ENCODE assay signal across 27 cellular contexts in genomic region chr4:82484987-82485783, GRCh38. TPM values are rescaled to one million over a fixed set of nuclear protein-coding genes. Genes with fewer than 3 reads are reported as not detected.
A peak's percentile ranks its signal among the peaks of the same experiment; 100 is the strongest.
DNase-seq lines count a peak whose midpoint lies in the region; ATAC-seq, FAIRE-seq and TF ChIP-seq lines count a peak whose summit lies in the region.
"Had no signal": no experiment of that assay in that cellular context is flagged by ENCODE, and none has a peak within 500 bp of the region (broad histone marks: within the 10 kb centered on the region; RNA-seq: fewer than 3 reads in every experiment).

No MANE protein-coding gene starts in this region.

- TF ChIP-seq CTCF in bronchial epithelial cell (IDR thresholded peaks at IDR 0.05; ENCODE audit: insufficient read depth, low read length, severe bottlenecking) (no peak), heart left ventricle (IDR thresholded peaks at IDR 0.05) (no peak), nephron progenitor cell (IDR thresholded peaks at IDR 0.05) (no peak), thyroid gland (IDR thresholded peaks at IDR 0.05) (no peak)

- DNase-seq in DMS 273 (lab: John Stamatoyannopoulos, UW; ENCODE audit: unreplicated experiment), result peak; percentile 38
- DNase-seq in DMS 273 treated with DMSO at 0.1 percent for 48 hours (lab: John Stamatoyannopoulos, UW), result no peak
- no peak for DNase-seq in bronchial epithelial cell (ENCODE audit: low read depth)
- peak in 2 of 5 donors; percentile 32 to 57 for DNase-seq in heart left ventricle
- DNase-seq in nephron progenitor cell, result no peak
- no peak for DNase-seq in germinal center (ENCODE audit: low spot score)
- no peak for DNase-seq in OCI-M1 (lab: John Stamatoyannopoulos, UW)
- no peak for DNase-seq in thyroid gland
- DNase-seq: Caco-2; CD8-positive, alpha-beta T cell; DMS153; DND-41; GOT3; KBM-7; NCI-H1105 treated with DMSO at 0.1 percent for 48 hours; NCI-H146; NCI-H1930; NCI-H2107; NCI-H526 treated with DMSO at 0.1 percent for 48 hours; SIG-M5 had no signal

- H3K4me3 Mint-ChIP-seq in nephron progenitor cell, result no peak overlapping the region
- H3K4me3 Mint-ChIP-seq: B cell; CD8-positive, alpha-beta T cell had no signal

- FAIRE-seq in bronchial epithelial cell (lab: Jason Lieb, UNC), result peak; percentile 13

- peaks cover 36% of the 10 kb centered on the region for H3K36me3 Mint-ChIP-seq in nephron progenitor cell (ENCODE audit: low read depth)

- H3K27ac ChIP-seq in heart left ventricle, result no peak overlapping the region
- H3K27ac ChIP-seq in thyroid gland, result no peak overlapping the region
- H3K27ac ChIP-seq: 22Rv1, C4-2B, RWPE1, SK-N-MC had no signal

- peak overlapping the region; percentile 37 for H3K27ac Mint-ChIP-seq in nephron progenitor cell
- H3K27ac Mint-ChIP-seq: B cell; CD8-positive, alpha-beta T cell had no signal

- H3K36me3 ChIP-seq in bronchial epithelial cell (ENCODE audit: control insufficient read depth, insufficient read depth, low read length), result no peaks in the 10 kb centered on the region
- H3K36me3 ChIP-seq in heart left ventricle, result peaks cover 0 to 9% (median 0%) of the 10 kb centered on the region in 9 donors
- no peaks in the 10 kb centered on the region for H3K36me3 ChIP-seq in thyroid gland
- H3K36me3 ChIP-seq: HAP-1 had no signal

- H3K4me1 ChIP-seq in heart left ventricle (peaks cover 0 to 7% (median 1%) of the 10 kb centered on the region in 12 donors), thyroid gland (no peaks in the 10 kb centered on the region)
- H3K4me1 ChIP-seq: Caco-2, HAP-1 had no signal

- WGBS in heart left ventricle, 4 donors, result 62 to 74% (median 69%) methylated on average over 14 of the region's 14 CpGs
- WGBS in thyroid gland, 2 donors, result 72 to 79% methylated on average over 14 of the region's 14 CpGs

- TF ChIP-seq POLR2A in heart left ventricle (IDR thresholded peaks at IDR 0.05) (no peak), thyroid gland (IDR thresholded peaks at IDR 0.05) (no peak)

- peak in 3 of 4 donors; percentile 31 to 70 (median 56) for ATAC-seq in heart left ventricle
- ATAC-seq: CD8-positive, alpha-beta T cell; Panc1 had no signal

- H3K4me1 Mint-ChIP-seq in nephron progenitor cell, result peaks cover 4% of the 10 kb centered on the region
- H3K4me1 Mint-ChIP-seq: B cell had no signal

- H3K9me3 ChIP-seq in heart left ventricle (no peaks in the 10 kb centered on the region), thyroid gland (no peaks in the 10 kb centered on the region)
- H3K9me3 ChIP-seq: Caco-2, HAP-1 had no signal

- no peaks in the 10 kb centered on the region for H3K27me3 Mint-ChIP-seq in nephron progenitor cell (ENCODE audit: low read depth, poor library complexity)
- H3K27me3 Mint-ChIP-seq: B cell had no signal

- no peaks in the 10 kb centered on the region for H3K27me3 ChIP-seq in bronchial epithelial cell (ENCODE audit: control insufficient read depth, insufficient read depth, low read length)
- H3K27me3 ChIP-seq in heart left ventricle, result no peaks in the 10 kb centered on the region
- H3K27me3 ChIP-seq in thyroid gland, result no peaks in the 10 kb centered on the region

- H3K9me3 Mint-ChIP-seq in nephron progenitor cell, result no peaks in the 10 kb centered on the region
- H3K9me3 Mint-ChIP-seq: CD8-positive, alpha-beta T cell had no signal

- intact Hi-C loops in heart left ventricle (cut with DNase I) (no loop called here), thyroid gland (cut with DNase I) (no loop called here)

- H3K4me3 ChIP-seq in bronchial epithelial cell (ENCODE audit: low read depth, low read length) (no peak overlapping the region), heart left ventricle (no peak overlapping the region), thyroid gland (replicated peaks in 1 of 3) (no peak overlapping the region)
- H3K4me3 ChIP-seq: HAP-1, SK-N-MC had no signal

RNA-seq across cellular contexts. Expression of gene ENOPH1, which starts 54.8 kb away (rescaled TPM):
- 94.3 and 136 TPM in 2 replicates for total RNA-seq in bronchial epithelial cell
- total RNA-seq in heart left ventricle, result 10 to 100 TPM; 15.1 to 20.5 (median 17.3) TPM
- polyA plus RNA-seq in heart left ventricle, result 10 to 100 TPM; 17.7 to 37.0 TPM
- 10 to 100 TPM; 21.3 to 35.3 (median 25.9) TPM for total RNA-seq in thyroid gland

RNA-seq across cellular contexts. Expression of gene HNRNPDL, which starts 54.9 kb away (rescaled TPM):
- total RNA-seq in bronchial epithelial cell (95.9 and 141 TPM in 2 replicates), heart left ventricle (100 to 1,000 TPM in 8 of 9 donors, 10 to 100 TPM in 1; 90.8 to 184 (median 142) TPM), thyroid gland (100 to 1,000 TPM; 189 to 287 (median 245) TPM)
- 100 to 1,000 TPM; 120 to 236 TPM for polyA plus RNA-seq in heart left ventricle
